14 cellular contexts compared by ENCODE assay signal in the genomic region with DNA sequence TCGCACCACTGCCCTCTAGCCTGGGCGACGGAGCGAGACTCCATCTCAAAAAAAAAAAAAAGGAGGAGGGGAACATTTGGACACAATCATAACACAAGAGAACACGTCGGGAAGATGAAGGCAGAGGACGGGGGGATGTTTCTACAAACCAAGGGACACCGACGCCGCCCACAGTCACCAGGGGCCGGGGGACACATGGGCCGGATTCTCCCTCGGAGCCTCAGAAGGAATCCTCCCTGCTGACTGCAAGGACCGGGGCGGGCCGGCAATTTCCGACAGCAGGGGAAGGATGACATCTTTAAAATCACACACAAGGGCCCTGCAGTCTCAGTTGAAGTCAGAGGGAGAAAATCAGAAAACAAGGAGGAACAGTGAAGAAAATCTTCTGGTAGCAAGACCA.
"Had no signal": no experiment of that assay in that cellular context is flagged by ENCODE, and none has a peak within 500 bp of the region (broad histone marks: within the 10 kb centered on the region; RNA-seq: fewer than 3 reads in every experiment).

No MANE protein-coding gene starts in this region.

- DNase-seq: cortex of kidney; effector memory CD4-positive, alpha-beta T cell; gastrocnemius medialis; glutamatergic neuron; kidney; stimulated activated CD4-positive, alpha-beta T cell treated with anti-CD3 and anti-CD28 coated beads, Interleukin-4, amount 100 ng/mL, for 1 hour; stimulated activated CD8-positive, alpha-beta memory T cell treated with anti-CD3 and anti-CD28 coated beads, Interleukin-4, amount 100 ng/mL, for 48 hours; stimulated activated naive CD8-positive, alpha-beta T cell treated with anti-CD3 and anti-CD28 coated beads, Interleukin-15, Interleukin-2, amounts not matched to agents 100 U/mL and 50 U/mL, for 24 hours; upper lobe of right lung had no signal

- H3K27me3 ChIP-seq: tibial nerve had no signal

- H3K9me3 ChIP-seq: gastrocnemius medialis, tibial nerve, upper lobe of right lung had no signal

- H3K36me3 ChIP-seq: gastrocnemius medialis, tibial nerve, upper lobe of right lung had no signal

- H3K4me3 ChIP-seq: gastrocnemius medialis, tibial nerve, upper lobe of right lung had no signal

- H3K27ac ChIP-seq: gastrocnemius medialis, tibial nerve, upper lobe of right lung had no signal

- ATAC-seq: esophagus mucosa; gastrocnemius medialis; left lobe of liver; natural killer cell treated with Interleukin-12 subunit alpha and Interleukin-12 subunit beta and Interleukin-15 and Interleukin-18, amount 100 ng/mL, for 72 hours; stimulated activated effector memory CD8-positive, alpha-beta T cell treated with anti-CD3 and anti-CD28 coated beads, Interleukin-12 subunit alpha, Interleukin-12 subunit beta, amount 100 ng/mL, for 72 hours; stimulated activated naive CD8-positive, alpha-beta T cell treated with anti-CD3 and anti-CD28 coated beads, Interleukin-15, Interleukin-2, amounts not matched to agents 100 U/mL and 50 U/mL, for 24 hours; upper lobe of right lung had no signal
